8 cellular contexts compared by ENCODE assay signal in genomic region chrX:39688576-39689373, GRCh38.
DNase-seq lines count a peak whose midpoint lies in the region; ATAC-seq and TF ChIP-seq lines count a peak whose summit lies in the region.

No MANE protein-coding gene starts in this region.

- intact Hi-C loops in breast epithelium (cut with DNase I; ENCODE audit: low total_unique reads), result no loop called here

- H3K4me1 ChIP-seq in breast epithelium, result no peaks in the 10 kb centered on the region

- peak overlapping the region; percentile 42 to 66 (median 45) for H3K4me3 ChIP-seq in breast epithelium
- peak overlapping the region; percentile 20 to 41 (median 25) for H3K4me3 ChIP-seq in skin epidermis

- TF ChIP-seq POLR2A in breast epithelium (IDR thresholded peaks at IDR 0.05), result no peak

- H3K27ac ChIP-seq in breast epithelium (peak overlapping the region; percentile 48 to 66), skin epidermis (peak overlapping the region in 4 of 21 experiments; percentile 26 to 65 (median 40))

- peaks cover 0 to 10% of the 10 kb centered on the region in 2 donors for H3K9me3 ChIP-seq in breast epithelium

- ATAC-seq in GM18520 (IDR thresholded peaks at IDR 0.05; ENCODE audit: unreplicated experiment), result no peak

- no peaks in the 10 kb centered on the region for H3K36me3 ChIP-seq in breast epithelium

- no peak for TF ChIP-seq CTCF in breast epithelium (IDR thresholded peaks at IDR 0.05)

- H3K27me3 ChIP-seq in breast epithelium, result peaks cover 0 to 81% of the 10 kb centered on the region in 2 donors

- peak; percentile 6 for DNase-seq in stimulated activated naive CD4-positive, alpha-beta T cell treated with Interleukin-2 at 50 U/mL for 16 hours (lab: John Stamatoyannopoulos, UW)
- no peak for DNase-seq in stimulated activated naive CD4-positive, alpha-beta T cell (lab: John Stamatoyannopoulos, UW)
- DNase-seq in RKO (ENCODE audit: low spot score), result peak; percentile 17
- DNase-seq in breast epithelium (ENCODE audit: low spot score in 2 of 2), result no peak
- peak; percentile 80 for DNase-seq in iPS-NIHi11 (ENCODE audit: low spot score)
- DNase-seq in KG1 (lab: John Stamatoyannopoulos, UW), result no peak

Comparison
In these comparisons a context has a peak if more than half of its experiments do, and no peak if none do; other contexts are left out.
1. DNase-seq: peak in stimulated activated naive CD4-positive, alpha-beta T cell treated with Interleukin-2 at 50 U/mL for 16 hours (single experiment), RKO (single experiment) and iPS-NIHi11 (single experiment); none in stimulated activated naive CD4-positive, alpha-beta T cell (0 of 6), breast epithelium (0 of 2) and KG1 (single experiment).